ENCODE assay signal across 7 cellular contexts in the genomic region with DNA sequence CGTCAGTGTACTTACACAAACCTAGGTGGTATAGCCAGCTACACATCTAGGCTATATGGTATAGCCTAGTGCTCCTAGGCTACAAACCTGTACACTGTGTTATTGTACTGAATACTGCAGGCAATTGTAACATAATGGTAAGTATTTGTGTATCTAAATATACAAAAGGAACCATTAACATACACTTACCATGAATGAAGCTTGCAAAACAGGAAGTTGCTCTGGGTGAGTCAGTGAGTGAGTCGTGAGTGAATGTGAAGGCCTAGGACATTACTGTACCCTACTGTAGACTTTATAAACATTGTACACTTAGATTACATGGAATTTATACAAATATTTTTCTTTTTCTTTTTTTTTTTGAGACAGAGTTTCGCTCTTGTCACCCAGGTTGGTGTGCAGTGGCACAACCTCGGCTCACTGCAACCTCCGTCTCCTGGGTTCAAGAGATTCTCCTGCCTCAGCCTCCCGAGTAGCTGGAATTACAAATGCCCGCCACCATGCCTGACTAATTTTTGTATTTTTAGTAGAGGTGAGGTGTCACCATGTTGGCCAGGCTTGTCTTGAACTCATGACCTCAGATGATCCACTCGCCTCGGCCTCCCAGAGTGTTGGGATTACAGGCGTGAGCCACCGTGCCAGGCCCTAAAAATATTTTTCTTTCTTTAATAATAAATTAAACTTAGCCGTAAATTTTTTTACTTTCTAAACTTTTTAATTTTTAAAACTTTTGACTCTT. TPM values are rescaled to one million over a fixed set of nuclear protein-coding genes. Genes with fewer than 3 reads are reported as not detected.
DNase-seq lines count a peak whose midpoint lies in the region; ATAC-seq lines count a peak whose summit lies in the region.

No MANE protein-coding gene starts in this region.

- intact Hi-C loops in posterior vena cava (cut with DNase I) = no loop called here

- no peak for ATAC-seq in GM18867 (IDR thresholded peaks at IDR 0.05; ENCODE audit: unreplicated experiment)

- DNase-seq in HPDE6-E6E7 (ENCODE audit: extremely low spot score) (peak; percentile 53), OCI-M1 (lab: John Stamatoyannopoulos, UW) (peak; percentile 13), dedifferentiated amniotic fluid mesenchymal stem cell (ENCODE audit: extremely low spot score) (peak; percentile 61), posterior vena cava (ENCODE audit: low spot score) (peak; percentile 59), retina (no peak), SHP77 treated with DMSO at 0.1 percent for 48 hours (lab: John Stamatoyannopoulos, UW) (no peak)

RNA-seq across cellular contexts. Expression of gene KIAA1755, which starts 15.4 kb away (rescaled TPM):
- total RNA-seq in posterior vena cava = 10 to 100 TPM; 12.9 to 18.6 TPM

RNA-seq across cellular contexts. Expression of gene BPI, which starts 28.0 kb away (rescaled TPM):
- total RNA-seq in posterior vena cava = under 1 TPM; 0.14 to 0.65 TPM

Comparison
In these comparisons a context has a peak if more than half of its experiments do, and no peak if none do; other contexts are left out.
1. DNase-seq: peak in HPDE6-E6E7 (single experiment), OCI-M1 (single experiment), dedifferentiated amniotic fluid mesenchymal stem cell (single experiment) and posterior vena cava (single experiment); none in retina (single experiment) and SHP77 treated with DMSO at 0.1 percent for 48 hours (single experiment).